8 cellular contexts compared by ENCODE assay signal in genomic region chr6:31663087-31663960, GRCh38. TPM values are rescaled to one million over a fixed set of nuclear protein-coding genes. Genes with fewer than 3 reads are reported as not detected.
DNase-seq lines count a peak whose midpoint lies in the region; ATAC-seq and TF ChIP-seq lines count a peak whose summit lies in the region.

No MANE protein-coding gene starts in this region.

- H3K27me3 ChIP-seq in BE2C = no peaks in the 10 kb centered on the region

- H3K4me3 Mint-ChIP-seq in natural killer cell = peak overlapping the region; percentile 96

- H3K27ac Mint-ChIP-seq in natural killer cell = peak overlapping the region; percentile 97 to 100

- intact Hi-C loops in natural killer cell (cut with micrococcal nuclease) = loop anchor here (5.0 to 10.0 kb wide), 2 partner anchors 106 to 511 kb away; partner anchors contain the start of genes AGPAT1 and RNF5

- H3K4me3 ChIP-seq in BE2C (ENCODE audit: low read depth, low read length) (peak overlapping the region; percentile 87), choroid plexus epithelial cell (ENCODE audit: low read depth, low read length) (peak overlapping the region; percentile 98)

- peaks cover 53 to 75% of the 10 kb centered on the region in 2 donors for H3K4me1 Mint-ChIP-seq in natural killer cell

- DNase-seq in BE2C = no peak
- peak; percentile 41 for DNase-seq in LHCN-M2 (ENCODE audit: low read depth)
- DNase-seq in choroid plexus epithelial cell (ENCODE audit: low read depth) = peak; percentile 22
- no peak for DNase-seq in natural killer cell
- no peak for DNase-seq in stimulated activated naive CD4-positive, alpha-beta T cell (lab: John Stamatoyannopoulos, UW)
- no peak for DNase-seq in NCI-H1417 treated with DMSO at 0.1 percent for 48 hours (lab: John Stamatoyannopoulos, UW)
- DNase-seq in inferior parietal cortex (ENCODE audit: extremely low spot score) = no peak

- no peaks in the 10 kb centered on the region for H3K9me3 Mint-ChIP-seq in natural killer cell

- no peaks in the 10 kb centered on the region for H3K36me3 Mint-ChIP-seq in natural killer cell

- TF ChIP-seq CTCF in BE2C (IDR thresholded peaks at IDR 0.05; ENCODE audit: low read depth, low read length) (no peak), choroid plexus epithelial cell (conservative IDR thresholded peaks at IDR 0.05; ENCODE audit: low read depth, low read length) (no peak), natural killer cell (IDR thresholded peaks at IDR 0.05) (no peak)

- H3K4me1 ChIP-seq in BE2C = no peaks in the 10 kb centered on the region

- peaks cover 24% of the 10 kb centered on the region for H3K36me3 ChIP-seq in BE2C

- ATAC-seq in natural killer cell (no peak), HG02588 (IDR thresholded peaks at IDR 0.05; ENCODE audit: unreplicated experiment) (no peak)

- H3K27me3 Mint-ChIP-seq in natural killer cell (ENCODE audit: low read depth in 2 of 2) = no peaks in the 10 kb centered on the region

- H3K9me3 ChIP-seq in BE2C = no peaks in the 10 kb centered on the region

RNA-seq across cellular contexts. Expression of gene GPANK1, which starts 1.5 kb away (rescaled TPM):
- polyA plus RNA-seq in BE2C (2012; ENCODE audit: insufficient read depth, insufficient read length, low read depth) = 90.5 TPM
- total RNA-seq in LHCN-M2 (2014; rRNA removed) (28.5 and 31.2 TPM in 2 replicates), natural killer cell (10 to 100 TPM; 16.0 to 20.3 (median 18.2) TPM)
- polyA plus RNA-seq in LHCN-M2 (2012) = 18.4 TPM

RNA-seq across cellular contexts. Expression of gene CSNK2B, which starts 2.6 kb away (rescaled TPM):
- 388 TPM for polyA plus RNA-seq in BE2C (2012; ENCODE audit: insufficient read depth, insufficient read length, low read depth)
- 292 and 320 TPM in 2 replicates for total RNA-seq in LHCN-M2 (2014; rRNA removed)
- 284 TPM for polyA plus RNA-seq in LHCN-M2 (2012)
- 100 to 1,000 TPM; 140 to 157 (median 141) TPM for total RNA-seq in natural killer cell

RNA-seq across cellular contexts. Expression of gene C6orf47, which starts 2.7 kb away (rescaled TPM):
- polyA plus RNA-seq in BE2C (2012; ENCODE audit: insufficient read depth, insufficient read length, low read depth) = 11.7 TPM
- total RNA-seq in LHCN-M2 (2014; rRNA removed) (30.0 and 31.3 TPM in 2 replicates), natural killer cell (10 to 100 TPM; 25.9 to 29.9 (median 27.4) TPM)
- 13.4 TPM for polyA plus RNA-seq in LHCN-M2 (2012)

RNA-seq across cellular contexts. Expression of gene LY6G5B, which starts 6.5 kb away (rescaled TPM):
- polyA plus RNA-seq in BE2C (2012; ENCODE audit: insufficient read depth, insufficient read length, low read depth) = 38.0 TPM
- total RNA-seq in LHCN-M2 (2014; rRNA removed) = 2.4 and 4.0 TPM in 2 replicates
- 3.2 TPM for polyA plus RNA-seq in LHCN-M2 (2012)
- total RNA-seq in natural killer cell = 10 to 100 TPM; 39.9 to 50.0 (median 46.0) TPM

RNA-seq across cellular contexts. Expression of gene APOM, which starts 7.6 kb away (rescaled TPM):
- 4.7 TPM for polyA plus RNA-seq in BE2C (2012; ENCODE audit: insufficient read depth, insufficient read length, low read depth)
- 3.9 and 4.4 TPM in 2 replicates for total RNA-seq in LHCN-M2 (2014; rRNA removed)
- polyA plus RNA-seq in LHCN-M2 (2012) = 5.4 TPM
- 1 to 10 TPM; 2.6 to 2.8 (median 2.7) TPM for total RNA-seq in natural killer cell

Comparison
In these comparisons a context has a peak if more than half of its experiments do, and no peak if none do; other contexts are left out.
1. DNase-seq: peak in LHCN-M2 (single experiment) and choroid plexus epithelial cell (single experiment); none in BE2C (single experiment), natural killer cell (single experiment), stimulated activated naive CD4-positive, alpha-beta T cell (0 of 6), NCI-H1417 treated with DMSO at 0.1 percent for 48 hours (single experiment) and inferior parietal cortex (single experiment).